Comparison of ENCODE assay signal across 8 cellular contexts in the genomic region with DNA sequence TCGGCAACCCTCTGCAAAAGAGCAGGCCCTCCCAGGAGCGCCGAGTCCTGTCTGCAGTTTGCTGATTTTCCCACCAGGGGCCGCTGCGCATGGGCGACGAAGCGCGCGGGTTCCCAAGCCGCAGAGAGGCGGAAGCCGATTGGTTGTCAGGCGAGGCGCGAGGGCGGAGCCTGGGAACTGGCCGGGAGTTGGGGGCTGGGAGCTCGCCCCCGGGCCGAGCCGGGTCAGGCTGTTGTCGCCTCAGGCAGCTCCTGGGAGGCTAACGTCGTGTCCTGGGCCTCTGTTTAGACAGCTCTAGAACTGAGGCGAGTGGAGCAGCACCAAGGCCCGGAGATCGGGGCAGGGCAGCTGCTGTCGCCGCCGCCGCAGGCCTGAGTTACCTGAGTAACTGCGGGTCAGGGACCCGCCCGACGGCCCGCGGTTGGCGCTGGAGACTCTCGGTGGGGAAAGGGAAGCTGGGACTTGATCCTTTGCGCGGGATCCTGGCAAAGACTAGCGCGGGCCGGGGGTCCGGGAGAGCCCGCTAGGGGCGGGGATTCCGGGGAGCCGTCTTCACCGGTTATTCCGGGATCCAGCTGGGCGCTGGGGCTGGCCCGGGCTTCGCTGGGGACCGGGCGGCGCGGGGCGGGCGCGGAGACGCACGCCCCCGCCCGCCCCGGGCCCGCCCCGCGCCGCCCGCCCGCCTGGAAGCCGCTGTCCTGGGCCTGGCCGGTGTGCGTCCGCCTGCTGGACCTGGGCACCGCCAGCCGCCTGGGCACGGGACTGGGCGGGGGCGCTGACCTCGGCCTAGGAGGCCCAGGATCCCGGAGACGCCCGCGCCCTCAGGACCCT. TPM values are rescaled to one million over a fixed set of nuclear protein-coding genes. Genes with fewer than 3 reads are reported as not detected.
DNase-seq lines count a peak whose midpoint lies in the region; ATAC-seq and TF ChIP-seq lines count a peak whose summit lies in the region.

A gene (plus strand): TSS at position 688 of the 831 bp plus-strand sequence. CDS start 607 bp downstream, outside the sequence.

- peak within 1 kb of the TSS; percentile 94 for H3K4me3 Mint-ChIP-seq in WTC11

- no peaks in the 10 kb centered on the region for H3K36me3 Mint-ChIP-seq in WTC11

- peak within 1 kb of the TSS; percentile 80 to 87 for H3K4me3 ChIP-seq in cardiac fibroblast (replicated peaks in 1 of 2; ENCODE audit: low read depth in 2 of 2, low read length in 2 of 2)

- H3K27me3 Mint-ChIP-seq in WTC11 (ENCODE audit: low read depth), result peaks cover 26% of the 10 kb centered on the region

- H3K27ac Mint-ChIP-seq in WTC11, result peak within 1 kb of the TSS; percentile 85; the same call in 1 of the 2 replicates

- ATAC-seq in GM18873 (IDR thresholded peaks at IDR 0.05; ENCODE audit: low FRiP score, unreplicated experiment) (peak; percentile 58), HG03139 (IDR thresholded peaks at IDR 0.05; ENCODE audit: unreplicated experiment) (peak; percentile 49), WTC11 (peak; percentile 79)

- TF ChIP-seq CTCF in WTC11 (IDR thresholded peaks at IDR 0.05) (peak; percentile 89), cardiac fibroblast (IDR thresholded peaks at IDR 0.05; ENCODE audit: low read depth, low read length) (peak; percentile 94)

- peaks cover 43% of the 10 kb centered on the region for H3K4me1 Mint-ChIP-seq in WTC11

- DNase-seq in AG08395 (ENCODE audit: low spot score), result peak; percentile 96
- peak; percentile 91 for DNase-seq in NCI-H2196 treated with DMSO at 0.1 percent for 48 hours (lab: John Stamatoyannopoulos, UW; ENCODE audit: unreplicated experiment)
- DNase-seq in WTC11 (ENCODE audit: low spot score), result peak; percentile 97
- DNase-seq in cardiac fibroblast (ENCODE audit: low read depth in 2 of 2), result peak; percentile 95 to 96
- peak; percentile 96 for DNase-seq in inferior parietal cortex (ENCODE audit: extremely low spot score)
- peak; percentile 97 to 99 for DNase-seq in stimulated activated CD4-positive, alpha-beta T cell treated with anti-CD3 and anti-CD28 coated beads, Interleukin-12 subunit alpha, Interleukin-12 subunit beta, amount 100 ng/mL, for 24 hours (ENCODE audit: low read depth in 2 of 2)

- H3K9me3 Mint-ChIP-seq in WTC11, result no peaks in the 10 kb centered on the region

- POLR2A ChIA-PET in WTC11 (lab: Charles Lee), result interaction anchor here (0.8 to 2.1 kb wide), 4 partner anchors 14 to 211 kb away, joined by 3 to 17 read pairs (median 6); a partner anchor contains a TSS

- CTCF ChIA-PET in WTC11 (lab: Charles Lee), result interaction anchor here (0.6 to 9.8 kb wide), 77 partner anchors 9 to 1832 kb away, joined by 3 to 403 read pairs (median 6); a partner anchor contains a TSS

TF ChIP-seq in WTC11, 78 proteins besides CTCF, POLR2A, EP300 and RAD21 (continues in another document):
- TF ChIP-seq ZNF317 (CRISPR knock-in tag; IDR thresholded peaks at IDR 0.05; ENCODE audit: borderline replicate concordance, low read depth) (no peak), IRF2 (CRISPR knock-in tag; IDR thresholded peaks at IDR 0.05; ENCODE audit: borderline replicate concordance, low read depth) (no peak), FOXP1 (CRISPR knock-in tag; IDR thresholded peaks at IDR 0.05; ENCODE audit: borderline replicate concordance) (peak; percentile 19; the same call in 1 of the 2 replicates), ELF4 (CRISPR knock-in tag; IDR thresholded peaks at IDR 0.05; ENCODE audit: low read depth) (no peak), FOXK1 (CRISPR knock-in tag; IDR thresholded peaks at IDR 0.05) (no peak; the same call in 1 of the 2 replicates), CREB1 (CRISPR knock-in tag; IDR thresholded peaks at IDR 0.05) (no peak), ZNF416 (CRISPR knock-in tag; IDR thresholded peaks at IDR 0.05) (no peak), NR3C1 (CRISPR knock-in tag; conservative IDR thresholded peaks at IDR 0.05; ENCODE audit: low read depth) (no peak), JAZF1 (CRISPR knock-in tag; IDR thresholded peaks at IDR 0.05) (no peak), GRHL2 (CRISPR knock-in tag; IDR thresholded peaks at IDR 0.05; ENCODE audit: insufficient replicate concordance, severe bottlenecking) (no peak)
- TF ChIP-seq, protein P1, sequence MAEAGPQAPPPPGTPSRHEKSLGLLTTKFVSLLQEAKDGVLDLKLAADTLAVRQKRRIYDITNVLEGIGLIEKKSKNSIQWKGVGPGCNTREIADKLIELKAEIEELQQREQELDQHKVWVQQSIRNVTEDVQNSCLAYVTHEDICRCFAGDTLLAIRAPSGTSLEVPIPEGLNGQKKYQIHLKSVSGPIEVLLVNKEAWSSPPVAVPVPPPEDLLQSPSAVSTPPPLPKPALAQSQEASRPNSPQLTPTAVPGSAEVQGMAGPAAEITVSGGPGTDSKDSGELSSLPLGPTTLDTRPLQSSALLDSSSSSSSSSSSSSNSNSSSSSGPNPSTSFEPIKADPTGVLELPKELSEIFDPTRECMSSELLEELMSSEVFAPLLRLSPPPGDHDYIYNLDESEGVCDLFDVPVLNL (CRISPR knock-in tag; IDR thresholded peaks at IDR 0.05; ENCODE audit: borderline replicate concordance, low read depth), result no peak
- TF ChIP-seq, protein P2, sequence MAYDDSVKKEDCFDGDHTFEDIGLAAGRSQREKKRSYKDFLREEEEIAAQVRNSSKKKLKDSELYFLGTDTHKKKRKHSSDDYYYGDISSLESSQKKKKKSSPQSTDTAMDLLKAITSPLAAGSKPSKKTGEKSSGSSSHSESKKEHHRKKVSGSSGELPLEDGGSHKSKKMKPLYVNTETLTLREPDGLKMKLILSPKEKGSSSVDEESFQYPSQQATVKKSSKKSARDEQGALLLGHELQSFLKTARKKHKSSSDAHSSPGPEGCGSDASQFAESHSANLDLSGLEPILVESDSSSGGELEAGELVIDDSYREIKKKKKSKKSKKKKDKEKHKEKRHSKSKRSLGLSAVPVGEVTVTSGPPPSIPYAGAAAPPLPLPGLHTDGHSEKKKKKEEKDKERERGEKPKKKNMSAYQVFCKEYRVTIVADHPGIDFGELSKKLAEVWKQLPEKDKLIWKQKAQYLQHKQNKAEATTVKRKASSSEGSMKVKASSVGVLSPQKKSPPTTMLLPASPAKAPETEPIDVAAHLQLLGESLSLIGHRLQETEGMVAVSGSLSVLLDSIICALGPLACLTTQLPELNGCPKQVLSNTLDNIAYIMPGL (CRISPR knock-in tag; IDR thresholded peaks at IDR 0.05), result peak; percentile 94
- TF ChIP-seq, protein P3, sequence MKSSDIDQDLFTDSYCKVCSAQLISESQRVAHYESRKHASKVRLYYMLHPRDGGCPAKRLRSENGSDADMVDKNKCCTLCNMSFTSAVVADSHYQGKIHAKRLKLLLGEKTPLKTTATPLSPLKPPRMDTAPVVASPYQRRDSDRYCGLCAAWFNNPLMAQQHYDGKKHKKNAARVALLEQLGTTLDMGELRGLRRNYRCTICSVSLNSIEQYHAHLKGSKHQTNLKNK (CRISPR knock-in tag; IDR thresholded peaks at IDR 0.05), result no peak
- TF ChIP-seq, protein P4, sequence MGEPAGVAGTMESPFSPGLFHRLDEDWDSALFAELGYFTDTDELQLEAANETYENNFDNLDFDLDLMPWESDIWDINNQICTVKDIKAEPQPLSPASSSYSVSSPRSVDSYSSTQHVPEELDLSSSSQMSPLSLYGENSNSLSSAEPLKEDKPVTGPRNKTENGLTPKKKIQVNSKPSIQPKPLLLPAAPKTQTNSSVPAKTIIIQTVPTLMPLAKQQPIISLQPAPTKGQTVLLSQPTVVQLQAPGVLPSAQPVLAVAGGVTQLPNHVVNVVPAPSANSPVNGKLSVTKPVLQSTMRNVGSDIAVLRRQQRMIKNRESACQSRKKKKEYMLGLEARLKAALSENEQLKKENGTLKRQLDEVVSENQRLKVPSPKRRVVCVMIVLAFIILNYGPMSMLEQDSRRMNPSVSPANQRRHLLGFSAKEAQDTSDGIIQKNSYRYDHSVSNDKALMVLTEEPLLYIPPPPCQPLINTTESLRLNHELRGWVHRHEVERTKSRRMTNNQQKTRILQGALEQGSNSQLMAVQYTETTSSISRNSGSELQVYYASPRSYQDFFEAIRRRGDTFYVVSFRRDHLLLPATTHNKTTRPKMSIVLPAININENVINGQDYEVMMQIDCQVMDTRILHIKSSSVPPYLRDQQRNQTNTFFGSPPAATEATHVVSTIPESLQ (CRISPR knock-in tag; IDR thresholded peaks at IDR 0.05), result no peak
- TF ChIP-seq, protein P5, sequence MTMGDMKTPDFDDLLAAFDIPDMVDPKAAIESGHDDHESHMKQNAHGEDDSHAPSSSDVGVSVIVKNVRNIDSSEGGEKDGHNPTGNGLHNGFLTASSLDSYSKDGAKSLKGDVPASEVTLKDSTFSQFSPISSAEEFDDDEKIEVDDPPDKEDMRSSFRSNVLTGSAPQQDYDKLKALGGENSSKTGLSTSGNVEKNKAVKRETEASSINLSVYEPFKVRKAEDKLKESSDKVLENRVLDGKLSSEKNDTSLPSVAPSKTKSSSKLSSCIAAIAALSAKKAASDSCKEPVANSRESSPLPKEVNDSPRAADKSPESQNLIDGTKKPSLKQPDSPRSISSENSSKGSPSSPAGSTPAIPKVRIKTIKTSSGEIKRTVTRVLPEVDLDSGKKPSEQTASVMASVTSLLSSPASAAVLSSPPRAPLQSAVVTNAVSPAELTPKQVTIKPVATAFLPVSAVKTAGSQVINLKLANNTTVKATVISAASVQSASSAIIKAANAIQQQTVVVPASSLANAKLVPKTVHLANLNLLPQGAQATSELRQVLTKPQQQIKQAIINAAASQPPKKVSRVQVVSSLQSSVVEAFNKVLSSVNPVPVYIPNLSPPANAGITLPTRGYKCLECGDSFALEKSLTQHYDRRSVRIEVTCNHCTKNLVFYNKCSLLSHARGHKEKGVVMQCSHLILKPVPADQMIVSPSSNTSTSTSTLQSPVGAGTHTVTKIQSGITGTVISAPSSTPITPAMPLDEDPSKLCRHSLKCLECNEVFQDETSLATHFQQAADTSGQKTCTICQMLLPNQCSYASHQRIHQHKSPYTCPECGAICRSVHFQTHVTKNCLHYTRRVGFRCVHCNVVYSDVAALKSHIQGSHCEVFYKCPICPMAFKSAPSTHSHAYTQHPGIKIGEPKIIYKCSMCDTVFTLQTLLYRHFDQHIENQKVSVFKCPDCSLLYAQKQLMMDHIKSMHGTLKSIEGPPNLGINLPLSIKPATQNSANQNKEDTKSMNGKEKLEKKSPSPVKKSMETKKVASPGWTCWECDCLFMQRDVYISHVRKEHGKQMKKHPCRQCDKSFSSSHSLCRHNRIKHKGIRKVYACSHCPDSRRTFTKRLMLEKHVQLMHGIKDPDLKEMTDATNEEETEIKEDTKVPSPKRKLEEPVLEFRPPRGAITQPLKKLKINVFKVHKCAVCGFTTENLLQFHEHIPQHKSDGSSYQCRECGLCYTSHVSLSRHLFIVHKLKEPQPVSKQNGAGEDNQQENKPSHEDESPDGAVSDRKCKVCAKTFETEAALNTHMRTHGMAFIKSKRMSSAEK (CRISPR knock-in tag; IDR thresholded peaks at IDR 0.05; ENCODE audit: borderline replicate concordance), result no peak
- TF ChIP-seq, protein P6, sequence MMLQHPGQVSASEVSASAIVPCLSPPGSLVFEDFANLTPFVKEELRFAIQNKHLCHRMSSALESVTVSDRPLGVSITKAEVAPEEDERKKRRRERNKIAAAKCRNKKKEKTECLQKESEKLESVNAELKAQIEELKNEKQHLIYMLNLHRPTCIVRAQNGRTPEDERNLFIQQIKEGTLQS (CRISPR knock-in tag; conservative IDR thresholded peaks at IDR 0.05), result no peak

RNA-seq across cellular contexts. Expression of the gene that starts here (rescaled TPM):
- total RNA-seq in WTC11 (2021), result 17.0 to 18.0 TPM (median 17.4 TPM) in 3 replicates

Comparison
In these comparisons a context has a peak if more than half of its experiments do, and no peak if none do; other contexts are left out.
1. Peak in every context shown above with its lines: DNase-seq, ATAC-seq and H3K4me3 ChIP-seq.